In genomic region chr17:76683011-76683755, GRCh38 we compare ENCODE assay signal across 9 cellular contexts. TPM values are rescaled to one million over a fixed set of nuclear protein-coding genes. Genes with fewer than 3 reads are reported as not detected.
DNase-seq lines count a peak whose midpoint lies in the region; ATAC-seq and TF ChIP-seq lines count a peak whose summit lies in the region.
"Had no signal": no experiment of that assay in that cellular context is flagged by ENCODE, and none has a peak within 500 bp of the region (broad histone marks: within the 10 kb centered on the region; RNA-seq: fewer than 3 reads in every experiment).

No MANE protein-coding gene starts in this region.

- no peaks in the 10 kb centered on the region for H3K27me3 ChIP-seq in WERI-Rb-1 (ENCODE audit: insufficient read depth, low read depth, severe bottlenecking)
- no peaks in the 10 kb centered on the region for H3K27me3 ChIP-seq in mesenchymal stem cell (ENCODE audit: control insufficient read depth in 1 of 2, insufficient read depth in 1 of 2, low read length in 2 of 2)

- no peak for ATAC-seq in HG02623 (IDR thresholded peaks at IDR 0.05; ENCODE audit: unreplicated experiment)
- ATAC-seq: stimulated activated naive B cell treated with anti-CD40 and anti-IgM and Interleukin-4, amounts not matched to agents 10 μg/mL and 1 μg/mL and 100 μg/mL, for 72 hours had no signal

- H2BK120ac ChIP-seq in mesenchymal stem cell (ENCODE audit: low read depth, low read length) = peak overlapping the region; percentile 45

- H4K8ac ChIP-seq in mesenchymal stem cell (ENCODE audit: low read length) = no peak overlapping the region

- TF ChIP-seq CTCF in GM12873 (IDR thresholded peaks at IDR 0.05; ENCODE audit: insufficient read depth, low read depth, low read length, missing control alignments) (peak; percentile 38), WERI-Rb-1 (IDR thresholded peaks at IDR 0.05; ENCODE audit: low read depth, low read length) (peak; percentile 79)

- no peak overlapping the region for H2BK5ac ChIP-seq in mesenchymal stem cell (ENCODE audit: low read depth, low read length, poor library complexity, severe bottlenecking)

- peak overlapping the region; percentile 39 for H2BK15ac ChIP-seq in mesenchymal stem cell (ENCODE audit: low read depth, poor library complexity, severe bottlenecking)

- peak; percentile 62 for DNase-seq in WERI-Rb-1
- DNase-seq in mesenchymal stem cell = peak; percentile 48
- DNase-seq in inferior parietal cortex (ENCODE audit: extremely low spot score) = no peak
- no peak for DNase-seq in activated gamma-delta T cell (lab: John Stamatoyannopoulos, UW)
- DNase-seq: activated T-cell treated with anti-CD3 and anti-CD28 coated beads, Interleukin-2, amount 50 U/mL, for 24 hours; CD8-positive, alpha-beta memory T cell; stimulated activated naive B cell treated with anti-CD40 and anti-IgM and Interleukin-4, amounts not matched to agents 10 μg/mL and 1 μg/mL and 100 μg/mL, for 72 hours had no signal

- 64% methylated on average over 18 of the region's 18 CpGs for WGBS in mesenchymal stem cell

- H2AK5ac ChIP-seq in mesenchymal stem cell (ENCODE audit: low read length, severe bottlenecking) = peak overlapping the region; percentile 7

- H2BK12ac ChIP-seq in mesenchymal stem cell (ENCODE audit: low read length in 2 of 2) = peak overlapping the region; percentile 17 to 29

- peak overlapping the region in 1 of 2 experiments; percentile 77 for H3K14ac ChIP-seq in mesenchymal stem cell (ENCODE audit: low read length in 2 of 2)

- peak overlapping the region; percentile 25 for H4K91ac ChIP-seq in mesenchymal stem cell (ENCODE audit: low read length)

- H3K4ac ChIP-seq in mesenchymal stem cell (ENCODE audit: low read depth in 1 of 2, low read length in 2 of 2) = no peak overlapping the region

- H3K9ac ChIP-seq in mesenchymal stem cell (ENCODE audit: low read length) = peak overlapping the region; percentile 11

- no peak overlapping the region for H3K4me3 ChIP-seq in WERI-Rb-1 (ENCODE audit: low read depth, low read length)
- no peak overlapping the region for H3K4me3 ChIP-seq in mesenchymal stem cell (ENCODE audit: insufficient read depth in 1 of 2, low read depth in 1 of 2, low read length in 2 of 2)

- no peak overlapping the region for H2AFZ ChIP-seq in mesenchymal stem cell (ENCODE audit: low read depth, low read length)

- H3K9me3 ChIP-seq in WERI-Rb-1 (ENCODE audit: severe bottlenecking) = no peaks in the 10 kb centered on the region
- no peaks in the 10 kb centered on the region for H3K9me3 ChIP-seq in mesenchymal stem cell (ENCODE audit: control insufficient read depth, low read length)

- H3K23ac ChIP-seq in mesenchymal stem cell (ENCODE audit: low read length in 2 of 2) = no peak overlapping the region

- H3K4me1 ChIP-seq in mesenchymal stem cell (ENCODE audit: control insufficient read depth, insufficient read depth, low read depth, low read length) = peaks cover 58% of the 10 kb centered on the region

- H3K27ac ChIP-seq in WERI-Rb-1 (peak overlapping the region; percentile 15; the same call in 1 of the 2 replicates), mesenchymal stem cell (ENCODE audit: low read length, poor library complexity, severe bottlenecking) (no peak overlapping the region)

- H3K79me1 ChIP-seq in mesenchymal stem cell (replicated peaks; ENCODE audit: low read length, poor library complexity, severe bottlenecking) = peaks cover 40% of the 10 kb centered on the region

- H3K4me2 ChIP-seq in mesenchymal stem cell (ENCODE audit: low read length, poor library complexity, severe bottlenecking) = no peak overlapping the region

- H3K18ac ChIP-seq in mesenchymal stem cell (ENCODE audit: low read depth in 1 of 2, low read length in 2 of 2) = peak overlapping the region; percentile 11 to 40

- H3K36me3 ChIP-seq in WERI-Rb-1 = peaks cover 62% of the 10 kb centered on the region
- peaks cover 56 to 63% of the 10 kb centered on the region in 2 experiments for H3K36me3 ChIP-seq in mesenchymal stem cell (ENCODE audit: control insufficient read depth in 1 of 2, insufficient read depth in 2 of 2, low read depth in 1 of 2, low read length in 2 of 2)

RNA-seq across cellular contexts. Expression of gene MXRA7, which starts 27.6 kb away (rescaled TPM):
- 167 TPM for polyA plus RNA-seq in mesenchymal stem cell (2013, experiment 1 of 2)
- polyA plus RNA-seq in mesenchymal stem cell (2013, experiment 2 of 2) = 173 TPM

RNA-seq across cellular contexts. Expression of gene ST6GALNAC1, which starts 39.6 kb away (rescaled TPM):
- not detected for polyA plus RNA-seq in mesenchymal stem cell (2013, experiment 1 of 2)
- 0.03 TPM for polyA plus RNA-seq in mesenchymal stem cell (2013, experiment 2 of 2)

RNA-seq across cellular contexts. Expression of gene JMJD6, which starts 43.2 kb away (rescaled TPM):
- polyA plus RNA-seq in mesenchymal stem cell (2013, experiment 1 of 2) = 23.3 TPM
- polyA plus RNA-seq in mesenchymal stem cell (2013, experiment 2 of 2) = 24.1 TPM

RNA-seq across cellular contexts. Expression of gene METTL23, which starts 43.5 kb away (rescaled TPM):
- 35.5 TPM for polyA plus RNA-seq in mesenchymal stem cell (2013, experiment 1 of 2)
- 38.7 TPM for polyA plus RNA-seq in mesenchymal stem cell (2013, experiment 2 of 2)

RNA-seq across cellular contexts. Expression of gene SRSF2, which starts 53.9 kb away (rescaled TPM):
- 127 TPM for polyA plus RNA-seq in mesenchymal stem cell (2013, experiment 1 of 2)
- 137 TPM for polyA plus RNA-seq in mesenchymal stem cell (2013, experiment 2 of 2)

Comparison
In these comparisons a context has a peak if more than half of its experiments do, and no peak if none do; other contexts are left out.
1. DNase-seq: peak in WERI-Rb-1 (single experiment) and mesenchymal stem cell (single experiment); none in inferior parietal cortex (single experiment) and activated gamma-delta T cell (single experiment).